Comparison of ENCODE assay signal across 8 cellular contexts in the genomic region with DNA sequence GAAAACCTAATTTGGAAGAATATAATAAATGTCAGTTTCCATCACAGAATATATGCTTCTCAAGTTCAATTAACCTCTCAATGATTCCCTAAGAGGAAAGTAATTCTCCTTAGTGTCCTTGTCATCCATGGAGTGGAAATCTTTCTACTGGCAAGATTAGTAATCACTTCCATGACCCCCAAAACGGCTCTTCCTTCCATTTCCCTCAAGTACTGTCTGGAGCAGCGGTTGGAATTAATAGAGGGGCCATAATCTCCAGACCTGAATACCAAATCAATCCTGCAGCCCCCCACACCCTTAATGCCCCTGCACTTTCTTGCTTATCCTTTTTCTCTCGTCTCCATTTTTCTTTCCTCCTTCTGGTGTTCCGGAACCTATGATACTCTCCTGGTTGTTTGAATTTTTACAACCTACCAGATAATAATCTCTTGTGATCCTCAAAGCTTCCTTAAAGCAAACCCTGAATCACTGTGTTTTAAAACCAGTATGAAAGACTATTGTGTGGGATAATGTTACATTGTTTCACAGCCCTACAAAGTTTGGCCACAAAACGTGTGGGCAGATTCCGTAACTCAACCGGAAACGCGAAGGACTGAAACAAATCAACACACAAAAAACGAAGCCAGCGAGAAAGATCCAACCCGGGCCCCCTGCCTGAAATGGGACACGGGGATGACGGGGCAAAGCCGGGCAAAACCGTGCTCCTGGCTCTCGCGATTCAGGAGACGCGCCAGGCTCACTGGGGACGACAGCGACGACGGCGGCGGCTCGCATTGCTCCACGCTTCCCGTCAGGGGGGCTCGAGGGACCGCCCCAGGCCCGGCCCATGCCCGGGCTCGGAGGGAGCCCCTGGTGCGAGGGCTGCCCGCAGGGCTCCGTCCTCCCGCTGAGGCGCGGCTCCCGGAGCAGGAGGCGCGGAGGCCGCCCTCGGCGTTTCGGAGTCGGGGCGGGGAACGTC. TPM values are rescaled to one million over a fixed set of nuclear protein-coding genes. Genes with fewer than 3 reads are reported as not detected.
DNase-seq lines count a peak whose midpoint lies in the region; ATAC-seq and FAIRE-seq lines count a peak whose summit lies in the region.
"Not testable (repeated sequence)": the region's sequence is repeated elsewhere in the genome, so short reads cannot be mapped to it uniquely, and the experiment has no call there.

No MANE protein-coding gene starts in this region.

- DNase-seq in A172 (ENCODE audit: low spot score) (peak; percentile 28), NCI-H510A treated with DMSO at 0.1 percent for 48 hours (lab: John Stamatoyannopoulos, UW) (peak; percentile 58), dermis microvascular lymphatic vessel endothelial cell (ENCODE audit: low read depth in 2 of 2) (peak; percentile 45 to 84), small intestine (peak; percentile 32)
- peak; percentile 80 for DNase-seq in activated CD8-positive, alpha-beta memory T cell treated with anti-CD3 and anti-CD28 coated beads for 24 hours

- H3K27me3 ChIP-seq in layer of hippocampus (ENCODE audit: control insufficient read depth, insufficient read depth, low read length); small intestine (ENCODE audit: control insufficient read depth in 2 of 2, insufficient read depth in 2 of 2, low read length in 2 of 2): not testable (repeated sequence)

- H3K27ac ChIP-seq in layer of hippocampus (ENCODE audit: low read depth, low read length) (peak overlapping the region; percentile 18), small intestine (ENCODE audit: low read depth in 1 of 2, low read length in 1 of 2) (peak overlapping the region; percentile 56 to 93)

- 29 to 32% (median 30%) methylated on average over 50 of the region's 50 CpGs for WGBS in small intestine, 3 donors

- not testable (repeated sequence) for FAIRE-seq in small intestine (lab: Jason Lieb, UNC)

- not testable (repeated sequence) for H3K4me1 ChIP-seq in small intestine (ENCODE audit: control insufficient read depth in 2 of 2, insufficient read depth in 1 of 2, low read depth in 1 of 2, low read length in 1 of 2)

- ATAC-seq in GM18873 (IDR thresholded peaks at IDR 0.05; ENCODE audit: low FRiP score, unreplicated experiment) = peak; percentile 45
- peak; percentile 58 for ATAC-seq in HG03039 (IDR thresholded peaks at IDR 0.05; ENCODE audit: unreplicated experiment)

- H3K36me3 ChIP-seq in small intestine (ENCODE audit: control insufficient read depth in 2 of 2, insufficient read depth in 2 of 2, low read length in 2 of 2) = not testable (repeated sequence)

- peak overlapping the region; percentile 64 to 78 for H3K4me3 ChIP-seq in small intestine (ENCODE audit: low read depth in 1 of 2, low read length in 2 of 2)

- H3K9me3 ChIP-seq in small intestine (ENCODE audit: control insufficient read depth, low read depth) = not testable (repeated sequence)

RNA-seq across cellular contexts. Expression of a gene that starts 1.0 kb away (rescaled TPM):
- total RNA-seq in A172 (2014; rRNA removed; shearing (Covaris generic)) = 4.9 and 8.2 TPM in 2 replicates
- 1.0 TPM in 2 replicates for total RNA-seq in dermis microvascular lymphatic vessel endothelial cell
- polyA plus RNA-seq in small intestine = 1 to 10 TPM; 1.5 to 4.0 (median 1.6) TPM

RNA-seq across cellular contexts. Expression of a gene that starts 14.3 kb away (rescaled TPM):
- total RNA-seq in A172 (2014; rRNA removed; shearing (Covaris generic)) = 39.5 and 40.1 TPM in 2 replicates
- 35.0 and 53.2 TPM in 2 replicates for total RNA-seq in dermis microvascular lymphatic vessel endothelial cell
- 10 to 100 TPM; 24.0 to 32.0 (median 24.0) TPM for polyA plus RNA-seq in small intestine

Comparison
In these comparisons a context has a peak if more than half of its experiments do, and no peak if none do; other contexts are left out.
1. Peak in every context shown above with its lines: DNase-seq, ATAC-seq, H3K4me3 ChIP-seq and H3K27ac ChIP-seq.
2. DNase-seq: peak in every context shown above with its lines; median percentile 80 in activated CD8-positive, alpha-beta memory T cell treated with anti-CD3 and anti-CD28 coated beads for 24 hours; 64 in dermis microvascular lymphatic vessel endothelial cell; 58 in NCI-H510A treated with DMSO at 0.1 percent for 48 hours; 32 in small intestine; 28 in A172.